8 cellular contexts compared by ENCODE assay signal in genomic region chr19:10601999-10602329, GRCh38. TPM values are rescaled to one million over a fixed set of nuclear protein-coding genes. Genes with fewer than 3 reads are reported as not detected.
DNase-seq lines count a peak whose midpoint lies in the region; ATAC-seq and TF ChIP-seq lines count a peak whose summit lies in the region.

No MANE protein-coding gene starts in this region.

- no peak overlapping the region for H4K12ac ChIP-seq in trophoblast cell (ENCODE audit: low read depth, low read length)

- H3K4me1 ChIP-seq in DOHH2 (ENCODE audit: control insufficient read depth, low read length), result peaks cover 25% of the 10 kb centered on the region
- peaks cover 29% of the 10 kb centered on the region for H3K4me1 ChIP-seq in Loucy (ENCODE audit: insufficient read depth, low read length, poor library complexity, severe bottlenecking)
- peaks cover 20 to 25% of the 10 kb centered on the region in 2 experiments for H3K4me1 ChIP-seq in trophoblast cell (ENCODE audit: control insufficient read depth in 1 of 2, insufficient read depth in 2 of 2, low read length in 2 of 2)
- H3K4me1 ChIP-seq in transverse colon, result peaks cover 0 to 35% (median 13%) of the 10 kb centered on the region in 4 donors

- H3F3A ChIP-seq in DOHH2 (ENCODE audit: control insufficient read depth, insufficient read depth), result peaks cover 18% of the 10 kb centered on the region
- peaks cover 4% of the 10 kb centered on the region; the same call in 1 of the 2 replicates for H3F3A ChIP-seq in Loucy (ENCODE audit: low read depth)

- no peaks in the 10 kb centered on the region for H3K9me3 Mint-ChIP-seq in chondrocyte (ENCODE audit: low read depth)

- H3K36me3 Mint-ChIP-seq in chondrocyte (ENCODE audit: low read depth), result no peaks in the 10 kb centered on the region

- H3K79me2 ChIP-seq in DOHH2 (ENCODE audit: control insufficient read depth, low read length), result peaks cover 44% of the 10 kb centered on the region
- H3K79me2 ChIP-seq in Loucy (ENCODE audit: insufficient read depth, low read length), result peaks cover 27% of the 10 kb centered on the region
- H3K79me2 ChIP-seq in trophoblast cell (ENCODE audit: control insufficient read depth, insufficient read depth, low read length, poor library complexity), result peaks cover 9% of the 10 kb centered on the region

- no peak for TF ChIP-seq EP300 in transverse colon (IDR thresholded peaks at IDR 0.05; ENCODE audit: low read depth)

- H2BK5ac ChIP-seq in trophoblast cell (ENCODE audit: low read depth, low read length, poor library complexity), result no peak overlapping the region

- no peak overlapping the region for H3K9ac ChIP-seq in Loucy (ENCODE audit: low read depth, low read length, poor library complexity, severe bottlenecking)
- no peak overlapping the region for H3K9ac ChIP-seq in trophoblast cell (ENCODE audit: low read length)

- H3K79me1 ChIP-seq in trophoblast cell (ENCODE audit: low read length), result peaks cover 20% of the 10 kb centered on the region

- in situ Hi-C loops in transverse colon (cut with MboI; ENCODE audit: low pct_ligation_motif_present in 1 of 4, low pct_unique_long_range_greater_than_20kb in 1 of 4, low sequenced_read_pairs in 3 of 4), result no loop called here

- H3K27ac ChIP-seq in DOHH2 (ENCODE audit: low read depth, low read length) (no peak overlapping the region), trophoblast cell (ENCODE audit: low read depth, low read length) (no peak overlapping the region), transverse colon (peak overlapping the region in 1 of 4 donors; percentile 10)

- no peaks in the 10 kb centered on the region for H3K27me3 Mint-ChIP-seq in chondrocyte (ENCODE audit: low read depth)

- no peak overlapping the region for H3K18ac ChIP-seq in trophoblast cell (ENCODE audit: low read length)

- ATAC-seq in esophagus mucosa, result no peak

- no peak overlapping the region for H3K14ac ChIP-seq in trophoblast cell (ENCODE audit: low read length)

- H2AFZ ChIP-seq in Loucy (ENCODE audit: low read length) (peak overlapping the region; percentile 68; the same call in 1 of the 2 replicates), trophoblast cell (ENCODE audit: insufficient read depth, low read length, poor library complexity) (peak overlapping the region; percentile 32)

- no peak for TF ChIP-seq CTCF in DOHH2 (IDR thresholded peaks at IDR 0.05; ENCODE audit: low read depth, low read length, poor library complexity, severe bottlenecking)
- no peak for TF ChIP-seq CTCF in Loucy (conservative IDR thresholded peaks at IDR 0.05; ENCODE audit: low read length)
- TF ChIP-seq CTCF in chondrocyte (IDR thresholded peaks at IDR 0.05), result no peak
- no peak for TF ChIP-seq CTCF in transverse colon (IDR thresholded peaks at IDR 0.05)

- peaks cover 21% of the 10 kb centered on the region for H3K4me1 Mint-ChIP-seq in chondrocyte (ENCODE audit: low read depth)

- no peak for TF ChIP-seq POLR2A in transverse colon (IDR thresholded peaks at IDR 0.05)

- H3K27ac Mint-ChIP-seq in chondrocyte (ENCODE audit: unreplicated experiment), result no peak overlapping the region

- no peak overlapping the region for H3K23ac ChIP-seq in trophoblast cell (ENCODE audit: low read length)

- H4K91ac ChIP-seq in trophoblast cell (ENCODE audit: low read depth, low read length), result no peak overlapping the region

- H3K9me3 ChIP-seq in DOHH2 (ENCODE audit: control insufficient read depth, insufficient read depth, low read length) (no peaks in the 10 kb centered on the region), Loucy (ENCODE audit: insufficient read depth, low read depth, low read length) (no peaks in the 10 kb centered on the region), trophoblast cell (ENCODE audit: insufficient read depth, low read depth, low read length) (no peaks in the 10 kb centered on the region), transverse colon (no peaks in the 10 kb centered on the region)

- H3K27me3 ChIP-seq in DOHH2 (ENCODE audit: control insufficient read depth, low read length) (peaks cover 15% of the 10 kb centered on the region), Loucy (ENCODE audit: insufficient read depth, low read length, poor library complexity, severe bottlenecking) (no peaks in the 10 kb centered on the region), trophoblast cell (ENCODE audit: insufficient read depth, low read length) (no peaks in the 10 kb centered on the region), transverse colon (no peaks in the 10 kb centered on the region)

- H3K9me2 ChIP-seq in DOHH2 (replicated peaks; ENCODE audit: control insufficient read depth, low read length), result no peaks in the 10 kb centered on the region
- H3K9me2 ChIP-seq in Loucy (replicated peaks; ENCODE audit: low read depth, low read length), result no peaks in the 10 kb centered on the region

- intact Hi-C loops in transverse colon (cut with DNase I; ENCODE audit: low total_unique reads), result no loop called here

- DNase-seq in chondrocyte (ENCODE audit: low spot score) (no peak), trophoblast cell (no peak), NOMO-1 treated with DMSO at 0.1 percent for 48 hours (lab: John Stamatoyannopoulos, UW; ENCODE audit: unreplicated experiment) (no peak), glomerular visceral epithelial cell (ENCODE audit: extremely low spot score) (no peak), transverse colon (no peak)

- H3K36me3 ChIP-seq in DOHH2 (ENCODE audit: control insufficient read depth, low read length) (peaks cover 12% of the 10 kb centered on the region; the same call in 1 of the 2 replicates), Loucy (ENCODE audit: insufficient read depth, low read length) (no peaks in the 10 kb centered on the region), trophoblast cell (ENCODE audit: control insufficient read depth in 1 of 2, insufficient read depth in 2 of 2, low read length in 2 of 2) (peaks cover 0 to 5% of the 10 kb centered on the region in 2 experiments), transverse colon (no peaks in the 10 kb centered on the region)

- H4K20me1 ChIP-seq in DOHH2 (ENCODE audit: control insufficient read depth, insufficient read depth, low read depth, low read length) (no peaks in the 10 kb centered on the region), Loucy (ENCODE audit: insufficient read depth, low read length, poor library complexity, severe bottlenecking) (peaks cover 17% of the 10 kb centered on the region)

- H3K4me3 ChIP-seq in DOHH2 (ENCODE audit: low read length), result peak overlapping the region; percentile 32; the same call in 1 of the 2 replicates
- H3K4me3 ChIP-seq in Loucy (ENCODE audit: low read length, poor library complexity, severe bottlenecking), result peak overlapping the region; percentile 56
- H3K4me3 ChIP-seq in trophoblast cell (ENCODE audit: low read depth, low read length), result no peak overlapping the region
- peak overlapping the region in 2 of 4 donors; percentile 87 to 100 for H3K4me3 ChIP-seq in transverse colon

- H2BK120ac ChIP-seq in trophoblast cell (ENCODE audit: insufficient read depth, low read length, poor library complexity), result no peak overlapping the region

- no CpG with 5 or more reads among the region's 7 CpGs for WGBS in trophoblast cell (ENCODE audit: extremely low coverage, insufficient coverage, insufficient read length)
- 22% methylated on average over 7 of the region's 7 CpGs; no CpG with 5 or more reads in 1 of the 2 donors for WGBS in transverse colon (ENCODE audit: low coverage in 1 of 2), 2 donors

- H2AK5ac ChIP-seq in trophoblast cell (ENCODE audit: low read length), result no peak overlapping the region

- H3K4me3 Mint-ChIP-seq in chondrocyte (ENCODE audit: unreplicated experiment), result peak overlapping the region; percentile 58

- no peak overlapping the region for H2BK12ac ChIP-seq in trophoblast cell (ENCODE audit: low read length)

- no peak overlapping the region for H3K4ac ChIP-seq in trophoblast cell (ENCODE audit: low read depth, low read length)

- peak overlapping the region; percentile 33 for H4K8ac ChIP-seq in trophoblast cell (ENCODE audit: low read depth, low read length)

- H3K4me2 ChIP-seq in DOHH2 (ENCODE audit: low read length) (peak overlapping the region; percentile 51), Loucy (ENCODE audit: low read depth, low read length, poor library complexity, severe bottlenecking) (no peak overlapping the region), trophoblast cell (ENCODE audit: low read length) (no peak overlapping the region)

RNA-seq across cellular contexts. Expression of gene AP1M2, which starts 14.9 kb away (rescaled TPM):
- total RNA-seq in chondrocyte, result 0.45 TPM in 1 of 3 replicates, not detected in the others
- 40.5 and 43.5 TPM in 2 replicates for polyA plus RNA-seq in trophoblast cell (2013)
- 61.5 TPM for total RNA-seq in esophagus mucosa
- total RNA-seq in transverse colon, result 100 to 1,000 TPM in 1 of 4 donors, 10 to 100 TPM in 3; 22.8 to 111 (median 63.1) TPM

RNA-seq across cellular contexts. Expression of gene SLC44A2, which starts 23.4 kb away (rescaled TPM):
- total RNA-seq in chondrocyte (132 to 223 TPM (median 220 TPM) in 3 replicates), esophagus mucosa (109 TPM), transverse colon (100 to 1,000 TPM in 1 of 4 donors, 10 to 100 TPM in 3; 36.6 to 371 (median 81.4) TPM)
- 232 and 244 TPM in 2 replicates for polyA plus RNA-seq in trophoblast cell (2013)

RNA-seq across cellular contexts. Expression of gene CDKN2D, which starts 33.2 kb away (rescaled TPM):
- 8.3 to 12.0 TPM (median 10.4 TPM) in 3 replicates for total RNA-seq in chondrocyte
- 2.6 and 2.7 TPM in 2 replicates for polyA plus RNA-seq in trophoblast cell (2013)
- total RNA-seq in esophagus mucosa, result 8.4 TPM
- 10 to 100 TPM in 1 of 4 donors, 1 to 10 TPM in 3; 4.9 to 11.4 (median 7.1) TPM for total RNA-seq in transverse colon

RNA-seq across cellular contexts. Expression of gene KRI1, which starts 36.2 kb away (rescaled TPM):
- total RNA-seq in chondrocyte, result 14.2 to 16.1 TPM (median 15.4 TPM) in 3 replicates
- 12.3 and 12.6 TPM in 2 replicates for polyA plus RNA-seq in trophoblast cell (2013)
- 22.5 TPM for total RNA-seq in esophagus mucosa
- 10 to 100 TPM; 12.7 to 53.1 (median 27.9) TPM for total RNA-seq in transverse colon

RNA-seq across cellular contexts. Expression of gene ILF3, which starts 52.2 kb away (rescaled TPM):
- total RNA-seq in chondrocyte (156 to 234 TPM (median 171 TPM) in 3 replicates), esophagus mucosa (160 TPM), transverse colon (100 to 1,000 TPM in 3 of 4 donors, 10 to 100 TPM in 1; 73.6 to 242 (median 151) TPM)
- polyA plus RNA-seq in trophoblast cell (2013), result 200 and 209 TPM in 2 replicates

Comparison
In these comparisons a context has a peak if more than half of its experiments do, and no peak if none do; other contexts are left out.
1. RNA of gene AP1M2, which starts 14.9 kb away (total RNA-seq): 22.8 to 111 TPM in transverse colon and 61.5 TPM in esophagus mucosa (single experiment); 0.45 TPM in chondrocyte; every median in the first group is over 10 times any median in the second.